In genomic region chr16:48531011-48531962, GRCh38 we compare ENCODE assay signal across 16 cellular contexts.
DNase-seq lines count a peak whose midpoint lies in the region; ATAC-seq and TF ChIP-seq lines count a peak whose summit lies in the region.
"Had no signal": no experiment of that assay in that cellular context is flagged by ENCODE, and none has a peak within 500 bp of the region (broad histone marks: within the 10 kb centered on the region; RNA-seq: fewer than 3 reads in every experiment).

No MANE protein-coding gene starts in this region.

- DNase-seq in GM04503 (ENCODE audit: low read depth) = peak; percentile 43
- no peak for DNase-seq in RWPE1 (ENCODE audit: low spot score)
- DNase-seq in Right ventricle myocardium superior = peak; percentile 78
- DNase-seq in sciatic nerve (ENCODE audit: low spot score) = peak; percentile 80
- DNase-seq in activated T-helper 2 cell treated with anti-CD3 and anti-CD28 coated beads, Interferon-gamma antibody, Interleukin-2, Interleukin-4, amounts not matched to agents 10 μg/mL and 5 μg/mL and 100 μg/mL, durations not matched to agents 14 hours and 24 hours and 36 hours (ENCODE audit: low spot score) = no peak
- DNase-seq in activated CD8-positive, alpha-beta memory T cell treated with anti-CD3 and anti-CD28 coated beads for 24 hours = no peak
- DNase-seq: activated CD4-positive, alpha-beta memory T cell treated with anti-CD3 and anti-CD28 coated beads, Interleukin-2, amount 10 ng/mL, durations not matched to agents 7 days and 5 days; cortex of kidney; KBM-7; NCI-H2029 treated with DMSO at 0.1 percent for 48 hours had no signal

- no peak overlapping the region for H3K27ac Mint-ChIP-seq in activated T-helper 2 cell treated with anti-CD3 and anti-CD28 coated beads, Interferon-gamma antibody, Interleukin-2, Interleukin-4, amounts not matched to agents 10 μg/mL and 5 μg/mL and 100 μg/mL, durations not matched to agents 14 hours and 24 hours and 36 hours
- H3K27ac Mint-ChIP-seq: activated CD4-positive, alpha-beta memory T cell treated with anti-CD3 and anti-CD28 coated beads, Interleukin-2, amount 10 ng/mL, durations not matched to agents 7 days and 5 days; activated naive CD8-positive, alpha-beta T cell; T-helper 2 cell treated with Interferon-gamma antibody and Interleukin-4, amounts not matched to agents 5 μg/mL and 100 μg/mL, for 36 hours had no signal

- ATAC-seq in Right ventricle myocardium superior (ENCODE audit: poor library complexity) (peak; percentile 78), sciatic nerve (peak; percentile 93), HG02798 (IDR thresholded peaks at IDR 0.05; ENCODE audit: poor library complexity, unreplicated experiment) (no peak), GM21528 (IDR thresholded peaks at IDR 0.05; ENCODE audit: low FRiP score, unreplicated experiment) (no peak)
- ATAC-seq: GM12878 had no signal

- H3K4me1 Mint-ChIP-seq in activated T-helper 2 cell treated with anti-CD3 and anti-CD28 coated beads, Interferon-gamma antibody, Interleukin-2, Interleukin-4, amounts not matched to agents 10 μg/mL and 5 μg/mL and 100 μg/mL, durations not matched to agents 14 hours and 24 hours and 36 hours (ENCODE audit: low read depth) = no peaks in the 10 kb centered on the region

- H3K36me3 Mint-ChIP-seq in activated T-helper 2 cell treated with anti-CD3 and anti-CD28 coated beads, Interferon-gamma antibody, Interleukin-2, Interleukin-4, amounts not matched to agents 10 μg/mL and 5 μg/mL and 100 μg/mL, durations not matched to agents 14 hours and 24 hours and 36 hours (ENCODE audit: low read depth) = no peaks in the 10 kb centered on the region
- H3K36me3 Mint-ChIP-seq: activated naive CD8-positive, alpha-beta T cell had no signal

- POLR2A ChIA-PET in RWPE1 (lab: Yijun Ruan, JAX; ENCODE audit: low non-redundant PET) = no interaction called here

- no peaks in the 10 kb centered on the region for H3K9me3 Mint-ChIP-seq in activated T-helper 2 cell treated with anti-CD3 and anti-CD28 coated beads, Interferon-gamma antibody, Interleukin-2, Interleukin-4, amounts not matched to agents 10 μg/mL and 5 μg/mL and 100 μg/mL, durations not matched to agents 14 hours and 24 hours and 36 hours
- H3K9me3 Mint-ChIP-seq: T-helper 2 cell treated with Interferon-gamma antibody and Interleukin-4, amounts not matched to agents 5 μg/mL and 100 μg/mL, for 36 hours had no signal

- CTCF ChIA-PET in RWPE1 (lab: Yijun Ruan, JAX) = interaction anchor here (0.5 to 0.6 kb wide), 2 partner anchors 49 to 149 kb away, joined by 3 to 4 read pairs; no protein-coding TSS in a partner anchor

- intact Hi-C loops in Right ventricle myocardium superior (cut with DNase I) = no loop called here
- intact Hi-C loops in sciatic nerve (cut with DNase I) = no loop called here
- intact Hi-C loops in activated T-helper 2 cell treated with anti-CD3 and anti-CD28 coated beads, Interferon-gamma antibody, Interleukin-2, Interleukin-4, amounts not matched to agents 10 μg/mL and 5 μg/mL and 100 μg/mL, durations not matched to agents 14 hours and 24 hours and 36 hours (cut with micrococcal nuclease) = no loop called here

- H3K27me3 Mint-ChIP-seq in activated T-helper 2 cell treated with anti-CD3 and anti-CD28 coated beads, Interferon-gamma antibody, Interleukin-2, Interleukin-4, amounts not matched to agents 10 μg/mL and 5 μg/mL and 100 μg/mL, durations not matched to agents 14 hours and 24 hours and 36 hours (ENCODE audit: low read depth) = no peaks in the 10 kb centered on the region
- H3K27me3 Mint-ChIP-seq: activated CD4-positive, alpha-beta memory T cell treated with anti-CD3 and anti-CD28 coated beads, Interleukin-2, amount 10 ng/mL, durations not matched to agents 7 days and 5 days; activated naive CD8-positive, alpha-beta T cell had no signal

- no peak overlapping the region for H3K4me3 Mint-ChIP-seq in activated T-helper 2 cell treated with anti-CD3 and anti-CD28 coated beads, Interferon-gamma antibody, Interleukin-2, Interleukin-4, amounts not matched to agents 10 μg/mL and 5 μg/mL and 100 μg/mL, durations not matched to agents 14 hours and 24 hours and 36 hours (ENCODE audit: low read depth)
- H3K4me3 Mint-ChIP-seq: activated CD4-positive, alpha-beta memory T cell treated with anti-CD3 and anti-CD28 coated beads, Interleukin-2, amount 10 ng/mL, durations not matched to agents 7 days and 5 days; activated naive CD8-positive, alpha-beta T cell; T-helper 2 cell treated with Interferon-gamma antibody and Interleukin-4, amounts not matched to agents 5 μg/mL and 100 μg/mL, for 36 hours had no signal

- 0 out of 2 replicates have a peak overlapping the region, but pooled peaks have one; percentile 2 for H3K27ac ChIP-seq in RWPE1
- H3K27ac ChIP-seq: suprapubic skin had no signal

- TF ChIP-seq CTCF in RWPE1 (conservative IDR thresholded peaks at IDR 0.05; ENCODE audit: low read depth) = no peak

Comparison
In these comparisons a context has a peak if more than half of its experiments do, and no peak if none do; other contexts are left out.
1. DNase-seq: peak in GM04503 (single experiment), Right ventricle myocardium superior (single experiment) and sciatic nerve (single experiment); none in RWPE1 (single experiment), activated T-helper 2 cell treated with anti-CD3 and anti-CD28 coated beads, Interferon-gamma antibody, Interleukin-2, Interleukin-4, amounts not matched to agents 10 μg/mL and 5 μg/mL and 100 μg/mL, durations not matched to agents 14 hours and 24 hours and 36 hours (single experiment) and activated CD8-positive, alpha-beta memory T cell treated with anti-CD3 and anti-CD28 coated beads for 24 hours (single experiment).
2. ATAC-seq: peak in Right ventricle myocardium superior (single experiment) and sciatic nerve (single experiment); none in HG02798 (single experiment) and GM21528 (single experiment).